8 cellular contexts compared by ENCODE assay signal in the genomic region with DNA sequence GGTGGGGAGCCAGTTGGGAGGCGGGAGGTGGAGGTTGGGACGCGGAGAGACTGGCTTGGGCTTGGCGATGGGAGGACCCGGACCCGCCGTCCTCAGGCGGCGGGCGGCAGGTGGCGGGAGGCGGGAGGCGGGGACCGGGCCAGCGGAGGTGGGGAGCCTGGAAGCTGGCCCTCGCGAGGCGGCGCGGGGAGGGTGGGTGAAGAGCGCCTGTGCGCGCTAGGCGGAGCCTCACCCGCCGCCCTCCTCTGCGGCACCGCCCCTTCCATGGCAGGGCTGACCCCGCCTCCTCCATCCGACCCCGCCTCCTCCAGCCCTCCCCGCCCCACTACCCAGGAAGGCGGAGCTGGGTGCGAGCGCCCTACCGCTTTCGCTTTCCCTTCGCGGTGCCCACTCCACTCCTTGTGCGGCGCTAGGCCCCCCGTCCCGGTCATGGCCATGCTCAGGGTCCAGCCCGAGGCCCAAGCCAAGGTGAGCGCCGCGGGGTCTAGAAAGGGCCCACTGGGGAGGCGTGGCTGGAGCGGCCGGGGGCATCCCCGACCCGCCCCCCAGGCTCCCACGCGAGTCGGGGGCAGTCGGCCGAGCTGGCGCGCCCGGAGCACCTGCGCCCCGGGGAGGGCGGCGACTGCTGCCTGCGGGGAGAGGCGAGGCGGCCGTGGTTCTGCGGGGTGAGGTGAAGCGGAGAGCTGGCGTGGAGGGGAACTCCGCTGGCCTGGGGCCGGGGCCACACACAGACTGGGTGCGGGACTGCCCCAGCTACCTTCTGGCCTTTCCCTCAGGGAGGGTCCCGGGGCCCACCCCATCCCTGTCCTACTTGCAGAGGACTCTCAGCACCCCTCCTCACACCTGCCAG. TPM values are rescaled to one million over a fixed set of nuclear protein-coding genes. Genes with fewer than 3 reads are reported as not detected.
A peak's percentile ranks its signal among the peaks of the same experiment; 100 is the strongest.
DNase-seq lines count a peak whose midpoint lies in the region; ATAC-seq and TF ChIP-seq lines count a peak whose summit lies in the region.

TSS of gene PSME1 (plus strand) at position 361 of the 850 bp plus-strand sequence. CDS start at position 430, 69 bp downstream.

- peak within 1 kb of the TSS; percentile 92 to 98 for H3K4me3 ChIP-seq in right atrium auricular region
- peak within 1 kb of the TSS; percentile 87 for H3K4me3 ChIP-seq in rectal smooth muscle tissue (ENCODE audit: low read length)
- H3K4me3 ChIP-seq in vagina: peak within 1 kb of the TSS; percentile 68 to 100

- DNase-seq in NCI-H1694 treated with DMSO at 0.1 percent for 48 hours (lab: John Stamatoyannopoulos, UW): peak; percentile 82
- peak; percentile 87 to 93 (median 90) for DNase-seq in T-helper 2 cell
- peak; percentile 88 for DNase-seq in right atrium auricular region (ENCODE audit: low spot score)
- no peak for DNase-seq in vagina (ENCODE audit: extremely low spot score in 2 of 2)

- intact Hi-C loops in vagina (cut with DNase I): no loop called here

- peak; percentile 74 for ATAC-seq in HG02884 (IDR thresholded peaks at IDR 0.05; ENCODE audit: unreplicated experiment)

- H3K36me3 ChIP-seq in right atrium auricular region: peaks cover 19% of the 10 kb centered on the region
- H3K36me3 ChIP-seq in rectal smooth muscle tissue (ENCODE audit: control insufficient read depth, insufficient read depth, low read length): peaks cover 13% of the 10 kb centered on the region
- peaks cover 0 to 22% of the 10 kb centered on the region in 2 donors for H3K36me3 ChIP-seq in vagina

- no peaks in the 10 kb centered on the region for H3K9me3 ChIP-seq in right atrium auricular region
- H3K9me3 ChIP-seq in vagina: no peaks in the 10 kb centered on the region

- H3K27me3 ChIP-seq in right atrium auricular region (no peaks in the 10 kb centered on the region), rectal smooth muscle tissue (ENCODE audit: control insufficient read depth, insufficient read depth, low read length) (no peaks in the 10 kb centered on the region), vagina (no peaks in the 10 kb centered on the region)

- TF ChIP-seq POLR2A in GM15510 (IDR thresholded peaks at IDR 0.05; ENCODE audit: borderline replicate concordance, extremely low read depth, insufficient read length): peak; percentile 77
- TF ChIP-seq POLR2A in vagina (IDR thresholded peaks at IDR 0.05): peak in 1 of 2 donors; percentile 68

- H3K27ac ChIP-seq in angular gyrus (ENCODE audit: low read depth, low read length) (peak within 1 kb of the TSS; percentile 93), right atrium auricular region (peak within 1 kb of the TSS; percentile 89 to 94), rectal smooth muscle tissue (ENCODE audit: low read depth, low read length) (peak within 1 kb of the TSS; percentile 91), vagina (peak within 1 kb of the TSS; percentile 85)

- peaks cover 0 to 70% of the 10 kb centered on the region in 2 donors for H3K4me1 ChIP-seq in right atrium auricular region
- H3K4me1 ChIP-seq in rectal smooth muscle tissue (ENCODE audit: control insufficient read depth, insufficient read depth, low read length): peaks cover 10% of the 10 kb centered on the region
- peaks cover 44% of the 10 kb centered on the region for H3K4me1 ChIP-seq in vagina

- H3K9ac ChIP-seq in rectal smooth muscle tissue (ENCODE audit: low read length): peak within 1 kb of the TSS; percentile 82

- TF ChIP-seq CTCF in right atrium auricular region (IDR thresholded peaks at IDR 0.05): peak in 1 of 2 donors; percentile 19
- no peak for TF ChIP-seq CTCF in vagina (IDR thresholded peaks at IDR 0.05)

RNA-seq across cellular contexts. Expression of gene PSME1, which starts in this region (rescaled TPM):
- total RNA-seq in right atrium auricular region (100 to 1,000 TPM in 1 of 2 donors, 10 to 100 TPM in 1; 72.9 to 112 TPM), vagina (118 TPM)

Comparison
In these comparisons a context has a peak if more than half of its experiments do, and no peak if none do; other contexts are left out.
1. DNase-seq: peak in NCI-H1694 treated with DMSO at 0.1 percent for 48 hours (single experiment), T-helper 2 cell (5 of 5) and right atrium auricular region (single experiment); none in vagina (0 of 2).
2. Peak in every context shown above with its lines, with median percentiles within 50 percentile points of each other: H3K27ac ChIP-seq and H3K4me3 ChIP-seq.